Comparison of ENCODE assay signal across 1 cellular context in the genomic region with DNA sequence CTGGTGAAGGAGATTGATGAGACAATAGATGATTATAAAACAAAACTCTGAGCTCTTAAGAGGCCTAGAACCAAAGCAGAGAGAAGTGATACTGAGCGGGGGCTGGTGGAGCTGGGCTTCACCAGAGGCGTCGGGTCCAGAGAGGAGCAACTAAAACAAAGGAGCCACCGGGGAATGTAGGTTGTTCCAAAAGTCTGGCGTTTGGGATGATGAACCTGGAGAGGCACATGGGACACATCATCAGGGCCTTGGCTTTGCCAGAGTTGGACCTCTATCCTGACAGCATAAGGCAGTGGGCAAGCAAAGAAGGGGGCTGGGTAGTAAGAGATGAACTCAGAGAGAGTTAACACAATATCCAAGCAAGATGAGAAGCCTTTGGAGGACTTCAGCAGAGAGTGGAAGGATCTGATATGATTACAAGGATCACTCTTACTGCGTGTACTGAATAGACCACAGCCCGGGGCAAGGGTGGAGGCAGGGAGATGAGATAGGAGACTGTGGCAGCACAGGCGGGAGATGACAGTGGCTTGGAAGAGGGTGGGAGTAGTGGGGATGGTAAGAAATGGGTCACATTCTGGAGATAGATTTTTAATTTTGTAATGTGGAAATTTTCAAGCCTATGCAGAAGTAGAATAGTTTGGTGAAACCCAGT.
TF ChIP-seq lines count a peak whose summit lies in the region.

No MANE protein-coding gene starts in this region.

TF ChIP-seq in HepG2, 621 proteins besides CTCF, POLR2A, EP300 and RAD21 (continued from another document):
- TF ChIP-seq, protein P1, sequence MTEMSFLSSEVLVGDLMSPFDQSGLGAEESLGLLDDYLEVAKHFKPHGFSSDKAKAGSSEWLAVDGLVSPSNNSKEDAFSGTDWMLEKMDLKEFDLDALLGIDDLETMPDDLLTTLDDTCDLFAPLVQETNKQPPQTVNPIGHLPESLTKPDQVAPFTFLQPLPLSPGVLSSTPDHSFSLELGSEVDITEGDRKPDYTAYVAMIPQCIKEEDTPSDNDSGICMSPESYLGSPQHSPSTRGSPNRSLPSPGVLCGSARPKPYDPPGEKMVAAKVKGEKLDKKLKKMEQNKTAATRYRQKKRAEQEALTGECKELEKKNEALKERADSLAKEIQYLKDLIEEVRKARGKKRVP (CRISPR knock-in tag; IDR thresholded peaks at IDR 0.05), result no peak
- TF ChIP-seq PITX1 (CRISPR knock-in tag; IDR thresholded peaks at IDR 0.05), result no peak
- TF ChIP-seq LCORL (IDR thresholded peaks at IDR 0.05), result no peak
- TF ChIP-seq LCORL (CRISPR knock-in tag; IDR thresholded peaks at IDR 0.05), result no peak
- no peak for TF ChIP-seq NBN (conservative IDR thresholded peaks at IDR 0.05)
- no peak for TF ChIP-seq ZNF160 (CRISPR knock-in tag; IDR thresholded peaks at IDR 0.05)
- no peak for TF ChIP-seq RXRA (CRISPR knock-in tag; IDR thresholded peaks at IDR 0.05)
- no peak for TF ChIP-seq XRCC5 (optimal IDR thresholded peaks at IDR 0.05; ENCODE audit: low read length)
- TF ChIP-seq SMARCE1 (IDR thresholded peaks at IDR 0.05; ENCODE audit: borderline replicate concordance), result no peak
- TF ChIP-seq AGO2 (optimal IDR thresholded peaks at IDR 0.05; ENCODE audit: low read depth, low read length), result peak; percentile 35
- TF ChIP-seq, protein P2, sequence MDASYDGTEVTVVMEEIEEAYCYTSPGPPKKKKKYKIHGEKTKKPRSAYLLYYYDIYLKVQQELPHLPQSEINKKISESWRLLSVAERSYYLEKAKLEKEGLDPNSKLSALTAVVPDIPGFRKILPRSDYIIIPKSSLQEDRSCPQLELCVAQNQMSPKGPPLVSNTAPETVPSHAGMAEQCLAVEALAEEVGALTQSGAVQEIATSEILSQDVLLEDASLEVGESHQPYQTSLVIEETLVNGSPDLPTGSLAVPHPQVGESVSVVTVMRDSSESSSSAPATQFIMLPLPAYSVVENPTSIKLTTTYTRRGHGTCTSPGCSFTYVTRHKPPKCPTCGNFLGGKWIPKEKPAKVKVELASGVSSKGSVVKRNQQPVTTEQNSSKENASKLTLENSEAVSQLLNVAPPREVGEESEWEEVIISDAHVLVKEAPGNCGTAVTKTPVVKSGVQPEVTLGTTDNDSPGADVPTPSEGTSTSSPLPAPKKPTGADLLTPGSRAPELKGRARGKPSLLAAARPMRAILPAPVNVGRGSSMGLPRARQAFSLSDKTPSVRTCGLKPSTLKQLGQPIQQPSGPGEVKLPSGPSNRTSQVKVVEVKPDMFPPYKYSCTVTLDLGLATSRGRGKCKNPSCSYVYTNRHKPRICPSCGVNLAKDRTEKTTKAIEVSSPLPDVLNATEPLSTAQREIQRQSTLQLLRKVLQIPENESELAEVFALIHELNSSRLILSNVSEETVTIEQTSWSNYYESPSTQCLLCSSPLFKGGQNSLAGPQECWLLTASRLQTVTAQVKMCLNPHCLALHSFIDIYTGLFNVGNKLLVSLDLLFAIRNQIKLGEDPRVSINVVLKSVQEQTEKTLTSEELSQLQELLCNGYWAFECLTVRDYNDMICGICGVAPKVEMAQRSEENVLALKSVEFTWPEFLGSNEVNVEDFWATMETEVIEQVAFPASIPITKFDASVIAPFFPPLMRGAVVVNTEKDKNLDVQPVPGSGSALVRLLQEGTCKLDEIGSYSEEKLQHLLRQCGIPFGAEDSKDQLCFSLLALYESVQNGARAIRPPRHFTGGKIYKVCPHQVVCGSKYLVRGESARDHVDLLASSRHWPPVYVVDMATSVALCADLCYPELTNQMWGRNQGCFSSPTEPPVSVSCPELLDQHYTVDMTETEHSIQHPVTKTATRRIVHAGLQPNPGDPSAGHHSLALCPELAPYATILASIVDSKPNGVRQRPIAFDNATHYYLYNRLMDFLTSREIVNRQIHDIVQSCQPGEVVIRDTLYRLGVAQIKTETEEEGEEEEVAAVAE (CRISPR knock-in tag; IDR thresholded peaks at IDR 0.05; ENCODE audit: borderline replicate concordance), result no peak
- no peak for TF ChIP-seq RFX1 (IDR thresholded peaks at IDR 0.05)
- peak; percentile 60; the same call in 1 of the 2 replicates for TF ChIP-seq POLR2G (IDR thresholded peaks at IDR 0.05; ENCODE audit: low read depth, low read length)
- TF ChIP-seq ELF3 (CRISPR knock-in tag; IDR thresholded peaks at IDR 0.05), result no peak
- TF ChIP-seq, protein P3, sequence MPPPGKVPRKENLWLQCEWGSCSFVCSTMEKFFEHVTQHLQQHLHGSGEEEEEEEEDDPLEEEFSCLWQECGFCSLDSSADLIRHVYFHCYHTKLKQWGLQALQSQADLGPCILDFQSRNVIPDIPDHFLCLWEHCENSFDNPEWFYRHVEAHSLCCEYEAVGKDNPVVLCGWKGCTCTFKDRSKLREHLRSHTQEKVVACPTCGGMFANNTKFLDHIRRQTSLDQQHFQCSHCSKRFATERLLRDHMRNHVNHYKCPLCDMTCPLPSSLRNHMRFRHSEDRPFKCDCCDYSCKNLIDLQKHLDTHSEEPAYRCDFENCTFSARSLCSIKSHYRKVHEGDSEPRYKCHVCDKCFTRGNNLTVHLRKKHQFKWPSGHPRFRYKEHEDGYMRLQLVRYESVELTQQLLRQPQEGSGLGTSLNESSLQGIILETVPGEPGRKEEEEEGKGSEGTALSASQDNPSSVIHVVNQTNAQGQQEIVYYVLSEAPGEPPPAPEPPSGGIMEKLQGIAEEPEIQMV (CRISPR knock-in tag; IDR thresholded peaks at IDR 0.05; ENCODE audit: low read depth), result no peak
- TF ChIP-seq ZSCAN30 (CRISPR knock-in tag; IDR thresholded peaks at IDR 0.05), result no peak
- TF ChIP-seq ZNF570 (CRISPR knock-in tag; IDR thresholded peaks at IDR 0.05; ENCODE audit: borderline replicate concordance), result no peak
- TF ChIP-seq NFYB (CRISPR knock-in tag; IDR thresholded peaks at IDR 0.05), result no peak
- TF ChIP-seq, protein P4, sequence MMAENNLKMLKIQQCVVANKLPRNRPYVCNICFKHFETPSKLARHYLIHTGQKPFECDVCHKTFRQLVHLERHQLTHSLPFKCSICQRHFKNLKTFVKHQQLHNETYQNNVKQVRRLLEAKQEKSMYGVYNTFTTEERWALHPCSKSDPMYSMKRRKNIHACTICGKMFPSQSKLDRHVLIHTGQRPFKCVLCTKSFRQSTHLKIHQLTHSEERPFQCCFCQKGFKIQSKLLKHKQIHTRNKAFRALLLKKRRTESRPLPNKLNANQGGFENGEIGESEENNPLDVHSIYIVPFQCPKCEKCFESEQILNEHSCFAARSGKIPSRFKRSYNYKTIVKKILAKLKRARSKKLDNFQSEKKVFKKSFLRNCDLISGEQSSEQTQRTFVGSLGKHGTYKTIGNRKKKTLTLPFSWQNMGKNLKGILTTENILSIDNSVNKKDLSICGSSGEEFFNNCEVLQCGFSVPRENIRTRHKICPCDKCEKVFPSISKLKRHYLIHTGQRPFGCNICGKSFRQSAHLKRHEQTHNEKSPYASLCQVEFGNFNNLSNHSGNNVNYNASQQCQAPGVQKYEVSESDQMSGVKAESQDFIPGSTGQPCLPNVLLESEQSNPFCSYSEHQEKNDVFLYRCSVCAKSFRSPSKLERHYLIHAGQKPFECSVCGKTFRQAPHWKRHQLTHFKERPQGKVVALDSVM (CRISPR knock-in tag; IDR thresholded peaks at IDR 0.05), result no peak
- TF ChIP-seq MTA3 (CRISPR knock-in tag; IDR thresholded peaks at IDR 0.05), result no peak
- no peak for TF ChIP-seq HHEX (CRISPR knock-in tag; IDR thresholded peaks at IDR 0.05)
- no peak for TF ChIP-seq ZNF766 (CRISPR knock-in tag; IDR thresholded peaks at IDR 0.05; ENCODE audit: borderline replicate concordance)
- peak; percentile 67 for TF ChIP-seq RBM22 (optimal IDR thresholded peaks at IDR 0.05; ENCODE audit: low read length)
TF ChIP-seq in HepG2: peak in this region for 3.
